Comparison of ENCODE assay signal across 1 cellular context in the genomic region with DNA sequence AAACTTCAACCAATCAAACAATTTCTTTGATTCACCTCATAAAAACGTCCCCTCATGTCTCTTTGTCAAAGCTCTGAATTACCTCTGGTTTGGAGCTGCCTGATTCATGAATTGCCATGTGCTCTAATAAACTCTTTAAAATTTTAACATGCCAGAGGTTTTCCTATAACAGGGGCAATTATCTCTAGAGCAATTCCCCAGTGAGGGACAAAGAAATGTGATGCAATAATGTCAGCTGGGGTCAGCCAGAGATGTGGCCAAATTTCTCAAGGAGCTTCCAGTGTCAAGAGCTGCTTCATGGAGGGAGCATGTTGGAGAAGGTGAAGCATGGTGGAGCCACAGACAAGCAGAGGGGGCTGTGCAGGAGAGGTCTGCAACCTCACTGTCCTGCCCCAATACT.
TF ChIP-seq lines count a peak whose summit lies in the region.

No MANE protein-coding gene starts in this region.

TF ChIP-seq in SK-N-SH treated with all-trans-retinoic acid at 6 μM for 48 hours, 23 proteins besides CTCF, POLR2A, EP300 and RAD21:
- TF ChIP-seq, protein P1, sequence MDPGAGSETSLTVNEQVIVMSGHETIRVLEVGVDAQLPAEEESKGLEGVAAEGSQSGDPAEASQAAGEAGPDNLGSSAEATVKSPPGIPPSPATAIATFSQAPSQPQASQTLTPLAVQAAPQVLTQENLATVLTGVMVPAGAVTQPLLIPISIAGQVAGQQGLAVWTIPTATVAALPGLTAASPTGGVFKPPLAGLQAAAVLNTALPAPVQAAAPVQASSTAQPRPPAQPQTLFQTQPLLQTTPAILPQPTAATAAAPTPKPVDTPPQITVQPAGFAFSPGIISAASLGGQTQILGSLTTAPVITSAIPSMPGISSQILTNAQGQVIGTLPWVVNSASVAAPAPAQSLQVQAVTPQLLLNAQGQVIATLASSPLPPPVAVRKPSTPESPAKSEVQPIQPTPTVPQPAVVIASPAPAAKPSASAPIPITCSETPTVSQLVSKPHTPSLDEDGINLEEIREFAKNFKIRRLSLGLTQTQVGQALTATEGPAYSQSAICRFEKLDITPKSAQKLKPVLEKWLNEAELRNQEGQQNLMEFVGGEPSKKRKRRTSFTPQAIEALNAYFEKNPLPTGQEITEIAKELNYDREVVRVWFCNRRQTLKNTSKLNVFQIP (CRISPR knock-in tag; IDR thresholded peaks at IDR 0.05; ENCODE audit: borderline replicate concordance, low read depth), result no peak
- TF ChIP-seq ZNF565 (CRISPR knock-in tag; conservative IDR thresholded peaks at IDR 0.05; ENCODE audit: low read depth) (no peak), ZC3H10 (CRISPR knock-in tag; IDR thresholded peaks at IDR 0.05) (no peak), TOX (CRISPR knock-in tag; IDR thresholded peaks at IDR 0.05; ENCODE audit: borderline replicate concordance) (no peak), GLIS3 (CRISPR knock-in tag; IDR thresholded peaks at IDR 0.05) (no peak), SNAI2 (CRISPR knock-in tag; IDR thresholded peaks at IDR 0.05) (no peak), ZNF8 (CRISPR knock-in tag; IDR thresholded peaks at IDR 0.05) (no peak), PPARA (CRISPR knock-in tag; IDR thresholded peaks at IDR 0.05; ENCODE audit: borderline replicate concordance) (no peak), CSDC2 (CRISPR knock-in tag; IDR thresholded peaks at IDR 0.05) (no peak), ARNTL (CRISPR knock-in tag; IDR thresholded peaks at IDR 0.05; ENCODE audit: borderline replicate concordance, low read depth) (no peak), ZFP3 (CRISPR knock-in tag; IDR thresholded peaks at IDR 0.05) (no peak), OSR1 (CRISPR knock-in tag; IDR thresholded peaks at IDR 0.05) (no peak), ESRRG (CRISPR knock-in tag; IDR thresholded peaks at IDR 0.05) (no peak), ZNF70 (CRISPR knock-in tag; IDR thresholded peaks at IDR 0.05) (no peak), RARB (CRISPR knock-in tag; IDR thresholded peaks at IDR 0.05) (no peak)
- TF ChIP-seq, protein P2, sequence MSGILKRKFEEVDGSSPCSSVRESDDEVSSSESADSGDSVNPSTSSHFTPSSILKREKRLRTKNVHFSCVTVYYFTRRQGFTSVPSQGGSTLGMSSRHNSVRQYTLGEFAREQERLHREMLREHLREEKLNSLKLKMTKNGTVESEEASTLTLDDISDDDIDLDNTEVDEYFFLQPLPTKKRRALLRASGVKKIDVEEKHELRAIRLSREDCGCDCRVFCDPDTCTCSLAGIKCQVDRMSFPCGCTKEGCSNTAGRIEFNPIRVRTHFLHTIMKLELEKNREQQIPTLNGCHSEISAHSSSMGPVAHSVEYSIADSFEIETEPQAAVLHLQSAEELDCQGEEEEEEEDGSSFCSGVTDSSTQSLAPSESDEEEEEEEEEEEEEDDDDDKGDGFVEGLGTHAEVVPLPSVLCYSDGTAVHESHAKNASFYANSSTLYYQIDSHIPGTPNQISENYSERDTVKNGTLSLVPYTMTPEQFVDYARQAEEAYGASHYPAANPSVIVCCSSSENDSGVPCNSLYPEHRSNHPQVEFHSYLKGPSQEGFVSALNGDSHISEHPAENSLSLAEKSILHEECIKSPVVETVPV (CRISPR knock-in tag; IDR thresholded peaks at IDR 0.05), result no peak
- TF ChIP-seq, protein P3, sequence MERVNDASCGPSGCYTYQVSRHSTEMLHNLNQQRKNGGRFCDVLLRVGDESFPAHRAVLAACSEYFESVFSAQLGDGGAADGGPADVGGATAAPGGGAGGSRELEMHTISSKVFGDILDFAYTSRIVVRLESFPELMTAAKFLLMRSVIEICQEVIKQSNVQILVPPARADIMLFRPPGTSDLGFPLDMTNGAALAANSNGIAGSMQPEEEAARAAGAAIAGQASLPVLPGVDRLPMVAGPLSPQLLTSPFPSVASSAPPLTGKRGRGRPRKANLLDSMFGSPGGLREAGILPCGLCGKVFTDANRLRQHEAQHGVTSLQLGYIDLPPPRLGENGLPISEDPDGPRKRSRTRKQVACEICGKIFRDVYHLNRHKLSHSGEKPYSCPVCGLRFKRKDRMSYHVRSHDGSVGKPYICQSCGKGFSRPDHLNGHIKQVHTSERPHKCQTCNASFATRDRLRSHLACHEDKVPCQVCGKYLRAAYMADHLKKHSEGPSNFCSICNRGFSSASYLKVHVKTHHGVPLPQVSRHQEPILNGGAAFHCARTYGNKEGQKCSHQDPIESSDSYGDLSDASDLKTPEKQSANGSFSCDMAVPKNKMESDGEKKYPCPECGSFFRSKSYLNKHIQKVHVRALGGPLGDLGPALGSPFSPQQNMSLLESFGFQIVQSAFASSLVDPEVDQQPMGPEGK (CRISPR knock-in tag; IDR thresholded peaks at IDR 0.05; ENCODE audit: borderline replicate concordance), result no peak
- TF ChIP-seq, protein P4, sequence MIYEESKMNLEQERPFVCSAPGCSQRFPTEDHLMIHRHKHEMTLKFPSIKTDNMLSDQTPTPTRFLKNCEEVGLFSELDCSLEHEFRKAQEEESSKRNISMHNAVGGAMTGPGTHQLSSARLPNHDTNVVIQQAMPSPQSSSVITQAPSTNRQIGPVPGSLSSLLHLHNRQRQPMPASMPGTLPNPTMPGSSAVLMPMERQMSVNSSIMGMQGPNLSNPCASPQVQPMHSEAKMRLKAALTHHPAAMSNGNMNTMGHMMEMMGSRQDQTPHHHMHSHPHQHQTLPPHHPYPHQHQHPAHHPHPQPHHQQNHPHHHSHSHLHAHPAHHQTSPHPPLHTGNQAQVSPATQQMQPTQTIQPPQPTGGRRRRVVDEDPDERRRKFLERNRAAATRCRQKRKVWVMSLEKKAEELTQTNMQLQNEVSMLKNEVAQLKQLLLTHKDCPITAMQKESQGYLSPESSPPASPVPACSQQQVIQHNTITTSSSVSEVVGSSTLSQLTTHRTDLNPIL (CRISPR knock-in tag; IDR thresholded peaks at IDR 0.05; ENCODE audit: low read depth), result no peak
- TF ChIP-seq, protein P5, sequence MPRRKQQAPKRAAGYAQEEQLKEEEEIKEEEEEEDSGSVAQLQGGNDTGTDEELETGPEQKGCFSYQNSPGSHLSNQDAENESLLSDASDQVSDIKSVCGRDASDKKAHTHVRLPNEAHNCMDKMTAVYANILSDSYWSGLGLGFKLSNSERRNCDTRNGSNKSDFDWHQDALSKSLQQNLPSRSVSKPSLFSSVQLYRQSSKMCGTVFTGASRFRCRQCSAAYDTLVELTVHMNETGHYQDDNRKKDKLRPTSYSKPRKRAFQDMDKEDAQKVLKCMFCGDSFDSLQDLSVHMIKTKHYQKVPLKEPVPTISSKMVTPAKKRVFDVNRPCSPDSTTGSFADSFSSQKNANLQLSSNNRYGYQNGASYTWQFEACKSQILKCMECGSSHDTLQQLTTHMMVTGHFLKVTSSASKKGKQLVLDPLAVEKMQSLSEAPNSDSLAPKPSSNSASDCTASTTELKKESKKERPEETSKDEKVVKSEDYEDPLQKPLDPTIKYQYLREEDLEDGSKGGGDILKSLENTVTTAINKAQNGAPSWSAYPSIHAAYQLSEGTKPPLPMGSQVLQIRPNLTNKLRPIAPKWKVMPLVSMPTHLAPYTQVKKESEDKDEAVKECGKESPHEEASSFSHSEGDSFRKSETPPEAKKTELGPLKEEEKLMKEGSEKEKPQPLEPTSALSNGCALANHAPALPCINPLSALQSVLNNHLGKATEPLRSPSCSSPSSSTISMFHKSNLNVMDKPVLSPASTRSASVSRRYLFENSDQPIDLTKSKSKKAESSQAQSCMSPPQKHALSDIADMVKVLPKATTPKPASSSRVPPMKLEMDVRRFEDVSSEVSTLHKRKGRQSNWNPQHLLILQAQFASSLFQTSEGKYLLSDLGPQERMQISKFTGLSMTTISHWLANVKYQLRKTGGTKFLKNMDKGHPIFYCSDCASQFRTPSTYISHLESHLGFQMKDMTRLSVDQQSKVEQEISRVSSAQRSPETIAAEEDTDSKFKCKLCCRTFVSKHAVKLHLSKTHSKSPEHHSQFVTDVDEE (CRISPR knock-in tag; IDR thresholded peaks at IDR 0.05), result no peak
